In the genomic region with DNA sequence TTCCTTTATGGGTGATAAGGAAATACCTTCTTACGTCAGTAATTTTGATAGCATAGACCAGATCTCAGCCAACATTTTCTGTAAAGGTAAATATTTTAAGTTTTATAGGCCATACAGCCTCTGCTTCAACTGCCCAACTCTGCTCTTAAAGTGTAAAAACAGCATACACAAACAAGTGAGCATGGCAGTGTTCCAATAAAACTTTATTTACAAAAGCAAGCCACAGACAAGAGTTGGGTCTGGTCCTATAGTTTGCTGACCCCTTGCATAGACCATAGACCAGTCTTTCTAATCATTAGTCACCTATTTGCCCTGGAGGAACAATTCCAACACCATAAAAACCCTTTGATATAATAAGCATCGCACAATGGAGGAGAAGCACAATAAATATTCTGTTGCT, we compare ENCODE assay signal across 24 cellular contexts.
DNase-seq lines count a peak whose midpoint lies in the region; ATAC-seq, FAIRE-seq and TF ChIP-seq lines count a peak whose summit lies in the region.
"Had no signal": no experiment of that assay in that cellular context is flagged by ENCODE, and none has a peak within 500 bp of the region (broad histone marks: within the 10 kb centered on the region; RNA-seq: fewer than 3 reads in every experiment).

No MANE protein-coding gene starts in this region.

- no peak for TF ChIP-seq RAD21 in GM12878 (IDR thresholded peaks at IDR 0.05; ENCODE audit: insufficient read depth, low read depth, low read length)
- no peak for TF ChIP-seq RAD21 in H1 (IDR thresholded peaks at IDR 0.05 in 1 of 2, conservative IDR thresholded peaks at IDR 0.05 in 1 of 2; ENCODE audit: low read depth in 2 of 2, low read length in 2 of 2)

- H3K79me2 ChIP-seq in GM23338 (replicated peaks; ENCODE audit: insufficient read depth) (no peaks in the 10 kb centered on the region), Loucy (ENCODE audit: insufficient read depth, low read length) (no peaks in the 10 kb centered on the region), GM12878 (ENCODE audit: control insufficient read depth, insufficient read depth, low read length) (no peaks in the 10 kb centered on the region), H1 (ENCODE audit: control insufficient read depth in 1 of 2, insufficient read depth in 2 of 2, low read length in 2 of 2) (no peaks in the 10 kb centered on the region)

- POLR2A ChIA-PET in GM12878 (lab: Charles Lee) (no interaction called here), H1 (lab: Charles Lee; ENCODE audit: partially characterized antibody) (no interaction called here)

- no peaks in the 10 kb centered on the region for H3K4me1 ChIP-seq in GM23338 (ENCODE audit: insufficient read depth)
- peaks cover 30% of the 10 kb centered on the region for H3K4me1 ChIP-seq in Loucy (ENCODE audit: insufficient read depth, low read length, poor library complexity, severe bottlenecking)
- H3K4me1 ChIP-seq in GM12878 (ENCODE audit: control insufficient read depth, insufficient read depth, low read length), result no peaks in the 10 kb centered on the region
- H3K4me1 ChIP-seq in H1 (replicated peaks in 1 of 4; ENCODE audit: control insufficient read depth in 3 of 4, insufficient read depth in 4 of 4, low read length in 3 of 4), result no peaks in the 10 kb centered on the region
- no peaks in the 10 kb centered on the region for H3K4me1 ChIP-seq in vagina
- H3K4me1 ChIP-seq: A549; BLaER1 treated with 17β-estradiol and CSF1 and Interleukin-3, amounts not matched to agents 10 nM and 100 nM; Caco-2 had no signal

- H3K18ac ChIP-seq in H1 (ENCODE audit: extremely low read depth, low read length), result no peak overlapping the region

- H3K23me2 ChIP-seq in H1 (ENCODE audit: low read depth, low read length), result peaks cover 3% of the 10 kb centered on the region; the same call in 1 of the 2 replicates

- H3K27me3 Mint-ChIP-seq in GM23338 (ENCODE audit: insufficient read depth, low read depth, poor library complexity), result no peaks in the 10 kb centered on the region

- no peaks in the 10 kb centered on the region for H3K4me1 Mint-ChIP-seq in GM23338
- H3K4me1 Mint-ChIP-seq: B cell had no signal

- H3K27ac Mint-ChIP-seq in GM23338, result no peak overlapping the region
- H3K27ac Mint-ChIP-seq: B cell; CD4-positive, alpha-beta T cell; CD8-positive, alpha-beta T cell had no signal

- 36% methylated on average over 2 of the region's 2 CpGs for WGBS in GM12878 (ENCODE audit: insufficient coverage, insufficient replicate concordance, low lambda C conversion rate, missing lambda C conversion rate)
- 82% methylated on average over 2 of the region's 2 CpGs; no CpG with 5 or more reads in 1 of the 2 experiments for WGBS in H1 (ENCODE audit: extremely low coverage in 1 of 2, insufficient coverage in 1 of 2, insufficient read length in 1 of 2, insufficient replicate concordance in 2 of 2, low coverage in 1 of 2, low lambda C conversion rate in 2 of 2, missing lambda C conversion rate in 1 of 2), 2 experiments

- no peak overlapping the region for H3K56ac ChIP-seq in H1 (replicated peaks; ENCODE audit: insufficient read length, low read depth, low read length)

- no peak overlapping the region for H2BK5ac ChIP-seq in H1 (ENCODE audit: low read depth, low read length)

- H2BK15ac ChIP-seq in H1 (ENCODE audit: low read length), result no peak overlapping the region

- H4K20me1 ChIP-seq in GM23338 (replicated peaks; ENCODE audit: insufficient read depth) (no peaks in the 10 kb centered on the region), Loucy (ENCODE audit: insufficient read depth, low read length, poor library complexity, severe bottlenecking) (no peaks in the 10 kb centered on the region), GM12878 (ENCODE audit: control insufficient read depth, insufficient read depth) (no peaks in the 10 kb centered on the region), H1 (replicated peaks in 1 of 2; ENCODE audit: control insufficient read depth in 1 of 2, insufficient read depth in 2 of 2, low read length in 2 of 2) (no peaks in the 10 kb centered on the region)
- H4K20me1 ChIP-seq: BLaER1 treated with 17β-estradiol and CSF1 and Interleukin-3, amounts not matched to agents 10 nM and 100 nM had no signal

- DNase-seq in GM23338 (ENCODE audit: low spot score) (no peak), GM12878 (ENCODE audit: low read depth, low spot score) (no peak), H1 (ENCODE audit: low read depth in 1 of 2, low spot score in 2 of 2) (no peak), GM19239 (ENCODE audit: insufficient read length, low spot score) (no peak), vagina (ENCODE audit: extremely low spot score in 2 of 2) (no peak), NCI-H510A treated with DMSO at 0.1 percent for 48 hours (lab: John Stamatoyannopoulos, UW) (no peak)
- DNase-seq: AML-193; Caco-2; Calu3; CD4-positive, alpha-beta T cell; CD8-positive, alpha-beta T cell; DMS79 treated with DMSO at 0.1 percent for 48 hours; GF-D8 had no signal

- intact Hi-C loops in GM12878 (cut with micrococcal nuclease; ENCODE audit: unreplicated experiment) (no loop called here), vagina (cut with DNase I) (no loop called here)

- H3K4me3 ChIP-seq in GM23338 (no peak overlapping the region), Loucy (ENCODE audit: low read length, poor library complexity, severe bottlenecking) (no peak overlapping the region), GM12878 (no peak overlapping the region), H1 (ENCODE audit: extremely low read depth in 1 of 4, insufficient read depth in 2 of 4, low read depth in 3 of 4, low read length in 4 of 4) (no peak overlapping the region), vagina (no peak overlapping the region)
- H3K4me3 ChIP-seq: A549; BLaER1 treated with 17β-estradiol and CSF1 and Interleukin-3, amounts not matched to agents 10 nM and 100 nM had no signal

- no peak overlapping the region for H3K27ac ChIP-seq in GM23338 (ENCODE audit: low read depth)
- no peak overlapping the region for H3K27ac ChIP-seq in GM12878 (ENCODE audit: control insufficient read depth, insufficient read depth)
- no peak overlapping the region for H3K27ac ChIP-seq in H1 (ENCODE audit: low read depth, low read length)
- H3K27ac ChIP-seq in vagina, result no peak overlapping the region
- H3K27ac ChIP-seq: 22Rv1; A549; BLaER1 treated with 17β-estradiol and CSF1 and Interleukin-3, amounts not matched to agents 10 nM and 100 nM; C4-2B had no signal

- TF ChIP-seq POLR2A in GM12878 (IDR thresholded peaks at IDR 0.05; ENCODE audit: low read depth, low read length) (no peak), H1 (IDR thresholded peaks at IDR 0.05; ENCODE audit: control extremely low read depth in 1 of 2, low read depth in 2 of 2, low read length in 2 of 2) (no peak), vagina (IDR thresholded peaks at IDR 0.05) (no peak)

- H3K9me3 Mint-ChIP-seq in GM23338, result no peaks in the 10 kb centered on the region
- H3K9me3 Mint-ChIP-seq: CD4-positive, alpha-beta T cell had no signal

- H3K14ac ChIP-seq in H1 (ENCODE audit: insufficient read length), result no peak overlapping the region

- 0 out of 3 replicates have a peak, but pooled peaks cover 2% of the 10 kb centered on the region for H3K36me3 Mint-ChIP-seq in GM23338 (ENCODE audit: low read depth)
- H3K36me3 Mint-ChIP-seq: CD8-positive, alpha-beta T cell had no signal

- no peak overlapping the region for H2BK20ac ChIP-seq in H1 (ENCODE audit: low read length)

- TF ChIP-seq EP300 in GM12878 (IDR thresholded peaks at IDR 0.05; ENCODE audit: borderline replicate concordance in 1 of 2, control insufficient read depth in 1 of 2, low read depth in 2 of 2, low read length in 2 of 2) (no peak), H1 (IDR thresholded peaks at IDR 0.05; ENCODE audit: borderline replicate concordance in 1 of 2, low read depth in 2 of 2, low read length in 2 of 2) (no peak)

- RAD21 ChIA-PET in GM12878 (lab: Charles Lee; ENCODE audit: unreplicated experiment), result no interaction called here

- CTCF ChIA-PET in GM12878 (lab: Yijun Ruan, JAX), result no interaction called here
- CTCF ChIA-PET in H1 (lab: Charles Lee; ENCODE audit: partially characterized antibody), result no interaction called here

- H3K79me1 ChIP-seq in H1 (ENCODE audit: low read depth, low read length), result no peaks in the 10 kb centered on the region

- H4K8ac ChIP-seq in H1 (ENCODE audit: extremely low read depth, insufficient read depth, low read length), result no peak overlapping the region

- H3K4me3 Mint-ChIP-seq in GM23338, result no peak overlapping the region
- H3K4me3 Mint-ChIP-seq: B cell; CD4-positive, alpha-beta T cell; CD8-positive, alpha-beta T cell had no signal

- in situ Hi-C loops in GM12878 (cut with MboI), result no loop called here

- H3K9ac ChIP-seq in Loucy (ENCODE audit: low read depth, low read length, poor library complexity, severe bottlenecking) (no peak overlapping the region), GM12878 (ENCODE audit: control insufficient read depth, insufficient read depth, low read length) (no peak overlapping the region), H1 (replicated peaks in 1 of 4; ENCODE audit: extremely low read depth in 1 of 4, low read depth in 3 of 4, low read length in 3 of 4) (no peak overlapping the region)
- H3K9ac ChIP-seq: BLaER1 treated with 17β-estradiol and CSF1 and Interleukin-3, amounts not matched to agents 10 nM and 100 nM had no signal

- no peak overlapping the region for H3K23ac ChIP-seq in H1 (ENCODE audit: insufficient read length)

- TF ChIP-seq CTCF in GM23338 (conservative IDR thresholded peaks at IDR 0.05; ENCODE audit: low read depth in 2 of 2) (no peak), Loucy (conservative IDR thresholded peaks at IDR 0.05; ENCODE audit: low read length) (no peak), GM12878 (IDR thresholded peaks at IDR 0.05 in 2 of 3, conservative IDR thresholded peaks at IDR 0.05 in 1 of 3; ENCODE audit: control insufficient read depth in 2 of 3, extremely low read depth in 1 of 3, insufficient read depth in 1 of 3, low read depth in 3 of 3, low read length in 3 of 3) (no peak), H1 (IDR thresholded peaks at IDR 0.05; ENCODE audit: control extremely low read depth in 1 of 3, insufficient read depth in 1 of 3, low read depth in 1 of 3, low read length in 3 of 3) (no peak), vagina (IDR thresholded peaks at IDR 0.05) (no peak)

- no peak overlapping the region for H3K4me2 ChIP-seq in GM23338
- no peak overlapping the region for H3K4me2 ChIP-seq in Loucy (ENCODE audit: low read depth, low read length, poor library complexity, severe bottlenecking)
- H3K4me2 ChIP-seq in GM12878 (ENCODE audit: control insufficient read depth, insufficient read depth), result no peak overlapping the region
- no peak overlapping the region for H3K4me2 ChIP-seq in H1 (ENCODE audit: insufficient read depth in 1 of 2, low read depth in 2 of 2, low read length in 2 of 2)
- H3K4me2 ChIP-seq: A549; BLaER1 treated with 17β-estradiol and CSF1 and Interleukin-3, amounts not matched to agents 10 nM and 100 nM had no signal

- no peak overlapping the region for H2BK12ac ChIP-seq in H1 (ENCODE audit: low read depth, low read length)

- ATAC-seq in GM23338 (no peak), GM12878 (no peak), GM21360 (IDR thresholded peaks at IDR 0.05; ENCODE audit: unreplicated experiment) (no peak)
- ATAC-seq: A549; CD8-positive, alpha-beta T cell had no signal

- no peak for FAIRE-seq in GM12878 (lab: Jason Lieb, UNC)
- no peak for FAIRE-seq in H1 (lab: Jason Lieb, UNC)
- FAIRE-seq in GM19239 (lab: Jason Lieb, UNC), result no peak
- FAIRE-seq: A549, D721Med, G401.6, GM12892, GM18507 had no signal

- no peaks in the 10 kb centered on the region for H3F3A ChIP-seq in GM23338 (replicated peaks; ENCODE audit: low read depth)
- H3F3A ChIP-seq in Loucy (ENCODE audit: low read depth), result no peaks in the 10 kb centered on the region

- H2BK120ac ChIP-seq in H1 (replicated peaks; ENCODE audit: low read depth, low read length), result no peak overlapping the region

- H3K9me2 ChIP-seq in GM23338 (ENCODE audit: insufficient read depth) (peaks cover 12% of the 10 kb centered on the region; the same call in 1 of the 2 replicates), Loucy (replicated peaks; ENCODE audit: low read depth, low read length) (no peaks in the 10 kb centered on the region)

- no peak overlapping the region for H3K4ac ChIP-seq in H1 (replicated peaks; ENCODE audit: insufficient read length, low read depth, low read length)

- no peaks in the 10 kb centered on the region for H3K9me3 ChIP-seq in Loucy (ENCODE audit: insufficient read depth, low read depth, low read length)
- H3K9me3 ChIP-seq in GM12878 (replicated peaks; ENCODE audit: control insufficient read depth, insufficient read depth, low read length), result no peaks in the 10 kb centered on the region
- no peaks in the 10 kb centered on the region for H3K9me3 ChIP-seq in H1 (ENCODE audit: insufficient read depth in 2 of 2, low read depth in 1 of 2, low read length in 1 of 2)
- no peaks in the 10 kb centered on the region for H3K9me3 ChIP-seq in vagina
- H3K9me3 ChIP-seq: A549 had no signal

- H2AFZ ChIP-seq in GM23338, result peak overlapping the region; percentile 43; the same call in 1 of the 2 replicates
- H2AFZ ChIP-seq in Loucy (ENCODE audit: low read length), result peak overlapping the region; percentile 71
- H2AFZ ChIP-seq in GM12878 (ENCODE audit: control insufficient read depth, low read depth, low read length), result no peak overlapping the region
- peak overlapping the region; percentile 74; the same call in 1 of the 2 replicates for H2AFZ ChIP-seq in H1 (ENCODE audit: low read length)

- H3K36me3 ChIP-seq in GM23338 (ENCODE audit: insufficient read depth) (no peaks in the 10 kb centered on the region), Loucy (ENCODE audit: insufficient read depth, low read length) (no peaks in the 10 kb centered on the region), GM12878 (ENCODE audit: control insufficient read depth in 2 of 2, insufficient read depth in 2 of 2, low read length in 1 of 2) (no peaks in the 10 kb centered on the region), H1 (ENCODE audit: control insufficient read depth in 2 of 4, insufficient read depth in 4 of 4, low read length in 3 of 4) (no peaks in the 10 kb centered on the region), vagina (no peaks in the 10 kb centered on the region)
- H3K36me3 ChIP-seq: BLaER1 treated with 17β-estradiol and CSF1 and Interleukin-3, amounts not matched to agents 10 nM and 100 nM had no signal

- H4K91ac ChIP-seq in H1 (replicated peaks; ENCODE audit: insufficient read length, low read length), result no peak overlapping the region

- no peak overlapping the region for H4K5ac ChIP-seq in H1 (ENCODE audit: insufficient read length, low read depth, low read length)

- no peaks in the 10 kb centered on the region for H3K27me3 ChIP-seq in GM23338 (ENCODE audit: insufficient read depth)
- H3K27me3 ChIP-seq in Loucy (ENCODE audit: insufficient read depth, low read length, poor library complexity, severe bottlenecking), result no peaks in the 10 kb centered on the region
- H3K27me3 ChIP-seq in GM12878 (replicated peaks in 1 of 2; ENCODE audit: control insufficient read depth in 2 of 2, insufficient read depth in 2 of 2, low read length in 1 of 2), result no peaks in the 10 kb centered on the region; a peak in 2 of 4 replicates
- no peaks in the 10 kb centered on the region for H3K27me3 ChIP-seq in H1 (replicated peaks in 1 of 4; ENCODE audit: control insufficient read depth in 3 of 4, extremely low read depth in 1 of 4, insufficient read depth in 3 of 4, low read length in 3 of 4)
- H3K27me3 ChIP-seq in vagina, result no peaks in the 10 kb centered on the region
- H3K27me3 ChIP-seq: BLaER1 treated with 17β-estradiol and CSF1 and Interleukin-3, amounts not matched to agents 10 nM and 100 nM had no signal

- H2AK5ac ChIP-seq in H1 (ENCODE audit: low read depth, low read length), result no peak overlapping the region

- SMC1A ChIA-PET in GM12878 (lab: Charles Lee; ENCODE audit: uncharacterized antibody, unreplicated experiment), result no interaction called here

- BruUV-seq in GM12878 (replicated peaks; lab: Mats Ljungman, UMichigan), result no TSS peak
